In genomic region chr1:192153276-192153675, GRCh38 we compare ENCODE assay signal across 24 cellular contexts. TPM values are rescaled to one million over a fixed set of nuclear protein-coding genes. Genes with fewer than 3 reads are reported as not detected.
DNase-seq lines count a peak whose midpoint lies in the region; ATAC-seq and TF ChIP-seq lines count a peak whose summit lies in the region.
"Had no signal": no experiment of that assay in that cellular context is flagged by ENCODE, and none has a peak within 500 bp of the region (broad histone marks: within the 10 kb centered on the region; RNA-seq: fewer than 3 reads in every experiment).

No MANE protein-coding gene starts in this region.

- no peaks in the 10 kb centered on the region for H3K36me3 ChIP-seq in Loucy (ENCODE audit: insufficient read depth, low read length)
- H3K36me3 ChIP-seq in brain microvascular endothelial cell (replicated peaks), result no peaks in the 10 kb centered on the region
- H3K36me3 ChIP-seq in kidney epithelial cell (ENCODE audit: control insufficient read depth, insufficient read depth, low read length), result no peaks in the 10 kb centered on the region
- no peaks in the 10 kb centered on the region for H3K36me3 ChIP-seq in left ventricle myocardium inferior
- H3K36me3 ChIP-seq: tibial nerve, WERI-Rb-1 had no signal

- H2AFZ ChIP-seq in Loucy (ENCODE audit: low read length), result peak overlapping the region; percentile 10; the same call in 1 of the 2 replicates
- H2AFZ ChIP-seq: GM23338, parathyroid adenoma had no signal

- H4K20me1 ChIP-seq in Loucy (ENCODE audit: insufficient read depth, low read length, poor library complexity, severe bottlenecking), result no peaks in the 10 kb centered on the region

- no peaks in the 10 kb centered on the region for H3K9me2 ChIP-seq in Loucy (replicated peaks; ENCODE audit: low read depth, low read length)

- intact Hi-C loops in posterior vena cava (cut with DNase I), result no loop called here
- intact Hi-C loops in left ventricle myocardium inferior (cut with micrococcal nuclease), result no loop called here

- H3K4me3 ChIP-seq in Loucy (ENCODE audit: low read length, poor library complexity, severe bottlenecking) (no peak overlapping the region), brain microvascular endothelial cell (ENCODE audit: low read depth, low read length) (no peak overlapping the region), kidney epithelial cell (ENCODE audit: low read depth, low read length) (no peak overlapping the region), left ventricle myocardium inferior (no peak overlapping the region)
- H3K4me3 ChIP-seq: GM23338, skin epidermis, tibial nerve had no signal

- peak; percentile 56 for DNase-seq in EL
- peak; percentile 7 for DNase-seq in brain microvascular endothelial cell
- peak; percentile 38 for DNase-seq in kidney epithelial cell (ENCODE audit: low read depth)
- no peak for DNase-seq in posterior vena cava (ENCODE audit: low spot score)
- no peak for DNase-seq in left ventricle myocardium inferior
- DNase-seq: activated CD8-positive, alpha-beta memory T cell treated with anti-CD3 and anti-CD28 coated beads, Interleukin-2, amount 50 U/mL, for 48 hours; caudate nucleus; left colon; midbrain; NCI-H2171 treated with DMSO at 0.1 percent for 48 hours; NCI-H69; SHP77; stimulated activated CD4-positive, alpha-beta T cell treated with anti-CD3 and anti-CD28 coated beads, Interleukin-2, amount 100 ng/mL, for 48 hours; stimulated activated naive CD8-positive, alpha-beta T cell treated with anti-CD3 and anti-CD28 coated beads, Interleukin-15, amount 100 ng/mL, for 72 hours; T-helper 1 cell; WERI-Rb-1 had no signal

- peaks cover 47% of the 10 kb centered on the region for H3K4me1 ChIP-seq in Loucy (ENCODE audit: insufficient read depth, low read length, poor library complexity, severe bottlenecking)
- no peaks in the 10 kb centered on the region for H3K4me1 ChIP-seq in left ventricle myocardium inferior
- H3K4me1 ChIP-seq: parathyroid adenoma, tibial nerve had no signal

- H3K79me2 ChIP-seq in Loucy (ENCODE audit: insufficient read depth, low read length), result no peaks in the 10 kb centered on the region
- H3K79me2 ChIP-seq: parathyroid adenoma had no signal

- H3K27ac ChIP-seq in brain microvascular endothelial cell (no peak overlapping the region), left ventricle myocardium inferior (replicated peaks) (no peak overlapping the region)
- H3K27ac ChIP-seq: parathyroid adenoma, skin epidermis, tibial nerve, WERI-Rb-1 had no signal

- no peak overlapping the region for H3K9ac ChIP-seq in Loucy (ENCODE audit: low read depth, low read length, poor library complexity, severe bottlenecking)
- H3K9ac ChIP-seq: parathyroid adenoma had no signal

- no peaks in the 10 kb centered on the region for H3K9me3 ChIP-seq in Loucy (ENCODE audit: insufficient read depth, low read depth, low read length)
- no peaks in the 10 kb centered on the region for H3K9me3 ChIP-seq in left ventricle myocardium inferior (replicated peaks)
- H3K9me3 ChIP-seq: tibial nerve had no signal

- TF ChIP-seq CTCF in Loucy (conservative IDR thresholded peaks at IDR 0.05; ENCODE audit: low read length) (no peak), brain microvascular endothelial cell (IDR thresholded peaks at IDR 0.05; ENCODE audit: low read depth, low read length, missing control alignments) (no peak), kidney epithelial cell (IDR thresholded peaks at IDR 0.05; ENCODE audit: insufficient read depth, low read length, poor library complexity, severe bottlenecking) (no peak), left ventricle myocardium inferior (IDR thresholded peaks at IDR 0.05; ENCODE audit: borderline replicate concordance) (no peak)

- H3K4me2 ChIP-seq in Loucy (ENCODE audit: low read depth, low read length, poor library complexity, severe bottlenecking), result no peak overlapping the region
- H3K4me2 ChIP-seq: GM23338 had no signal

- ATAC-seq in HG03025 (IDR thresholded peaks at IDR 0.05; ENCODE audit: low FRiP score, unreplicated experiment), result no peak
- no peak for ATAC-seq in GM18858 (IDR thresholded peaks at IDR 0.05; ENCODE audit: unreplicated experiment)
- ATAC-seq: GM23338; left colon; stimulated activated naive CD8-positive, alpha-beta T cell treated with anti-CD3 and anti-CD28 coated beads, Interleukin-15, amount 100 ng/mL, for 72 hours had no signal

- H3F3A ChIP-seq in Loucy (ENCODE audit: low read depth), result 0 out of 2 replicates have a peak, but pooled peaks cover 3% of the 10 kb centered on the region

- H3K27me3 ChIP-seq in Loucy (ENCODE audit: insufficient read depth, low read length, poor library complexity, severe bottlenecking) (no peaks in the 10 kb centered on the region), brain microvascular endothelial cell (replicated peaks) (no peaks in the 10 kb centered on the region), kidney epithelial cell (ENCODE audit: control insufficient read depth, insufficient read depth, low read length) (no peaks in the 10 kb centered on the region), left ventricle myocardium inferior (ENCODE audit: low read depth) (no peaks in the 10 kb centered on the region)
- H3K27me3 ChIP-seq: tibial nerve had no signal

- in situ Hi-C loops in brain microvascular endothelial cell (cut with HindIII; ENCODE audit: low pct_ligation_motif_present, low sequenced_read_pairs), result no loop called here

RNA-seq across cellular contexts. Expression of gene RGS18, which starts 5.0 kb away (rescaled TPM):
- 0.14 TPM in 1 of 2 replicates, not detected in the other for total RNA-seq in kidney epithelial cell
- total RNA-seq in posterior vena cava, result 1 to 10 TPM; 2.7 to 3.8 TPM
- 0.71 TPM for total RNA-seq in left ventricle myocardium inferior
- total RNA-seq: glomerular endothelial cell, GM23338 had no signal

Comparison
In these comparisons a context has a peak if more than half of its experiments do, and no peak if none do; other contexts are left out.
1. DNase-seq: peak in EL (single experiment), brain microvascular endothelial cell (single experiment) and kidney epithelial cell (single experiment); none in posterior vena cava (single experiment) and left ventricle myocardium inferior (single experiment).